ENCODE assay signal across 8 cellular contexts in genomic region chr15:52021128-52021671, GRCh38. TPM values are rescaled to one million over a fixed set of nuclear protein-coding genes. Genes with fewer than 3 reads are reported as not detected.
DNase-seq lines count a peak whose midpoint lies in the region; ATAC-seq and TF ChIP-seq lines count a peak whose summit lies in the region.

No MANE protein-coding gene starts in this region.

- peaks cover 8% of the 10 kb centered on the region in 2 donors for H3K4me1 ChIP-seq in lung (ENCODE audit: control insufficient read depth in 2 of 2, insufficient read depth in 2 of 2, low read length in 2 of 2)

- peak; percentile 85 for DNase-seq in GM10266 (ENCODE audit: extremely low spot score)
- peak; percentile 83 to 85 for DNase-seq in Kasumi-1 (lab: John Stamatoyannopoulos, UW)
- DNase-seq in activated CD4-positive, CD25-positive, alpha-beta regulatory T cell treated with anti-CD3 and anti-CD28 coated beads, Interleukin-2, amount 50 U/mL, for 16 hours (ENCODE audit: low read depth, low spot score) = peak; percentile 50
- DNase-seq in lung (ENCODE audit: low spot score) = peak; percentile 45
- peak; percentile 32 for DNase-seq in stimulated activated CD8-positive, alpha-beta memory T cell treated with anti-CD3 and anti-CD28 coated beads, Interleukin-12 subunit alpha, Interleukin-12 subunit beta, amount 100 ng/mL, for 24 hours (ENCODE audit: extremely low read depth)
- DNase-seq in NCI-H1930 (lab: John Stamatoyannopoulos, UW) = no peak

- no peak overlapping the region for H3K4me3 ChIP-seq in lung

- no peak for TF ChIP-seq CTCF in GM10266 (IDR thresholded peaks at IDR 0.05; ENCODE audit: control insufficient read depth, insufficient read depth, low read depth, missing control alignments)
- no peak for TF ChIP-seq CTCF in lung (IDR thresholded peaks at IDR 0.05; ENCODE audit: control extremely low read depth, extremely low read depth)

- 0% methylated on average over 4 of the region's 4 CpGs for WGBS in lung, 2 donors

- H3K27me3 ChIP-seq in lung (ENCODE audit: control insufficient read depth, insufficient read depth) = no peaks in the 10 kb centered on the region

- peak overlapping the region; percentile 61 for H3K27ac ChIP-seq in cingulate gyrus (ENCODE audit: low read depth, low read length)
- H3K27ac ChIP-seq in lung (ENCODE audit: low read depth in 1 of 2, low read length in 1 of 2) = no peak overlapping the region

- ATAC-seq in lung (ENCODE audit: insufficient read depth, low FRiP score) (peak; percentile 42), GM21447 (IDR thresholded peaks at IDR 0.05; ENCODE audit: unreplicated experiment) (no peak)

- H3K36me3 ChIP-seq in lung (ENCODE audit: control insufficient read depth in 2 of 2, insufficient read depth in 2 of 2, low read length in 2 of 2) = no peaks in the 10 kb centered on the region

- H3K9me3 ChIP-seq in lung (ENCODE audit: control insufficient read depth in 2 of 2, insufficient read depth in 1 of 2, low read length in 1 of 2) = no peaks in the 10 kb centered on the region

RNA-seq across cellular contexts. Expression of gene MAPK6, which starts 2.2 kb away (rescaled TPM):
- total RNA-seq in lung = 10 to 100 TPM; 28.0 to 39.8 TPM
- polyA plus RNA-seq in lung = 10 to 100 TPM in 1 of 2 donors, 1 to 10 TPM in 1; 5.4 to 21.2 TPM

RNA-seq across cellular contexts. Expression of gene LEO1, which starts 49.6 kb away (rescaled TPM):
- 10 to 100 TPM; 12.4 to 25.4 TPM for total RNA-seq in lung
- 10 to 100 TPM in 1 of 2 donors, 1 to 10 TPM in 1; 7.1 to 12.3 TPM for polyA plus RNA-seq in lung

Comparison
In these comparisons a context has a peak if more than half of its experiments do, and no peak if none do; other contexts are left out.
1. DNase-seq: peak in GM10266 (single experiment), Kasumi-1 (2 of 2), activated CD4-positive, CD25-positive, alpha-beta regulatory T cell treated with anti-CD3 and anti-CD28 coated beads, Interleukin-2, amount 50 U/mL, for 16 hours (single experiment), lung (single experiment) and stimulated activated CD8-positive, alpha-beta memory T cell treated with anti-CD3 and anti-CD28 coated beads, Interleukin-12 subunit alpha, Interleukin-12 subunit beta, amount 100 ng/mL, for 24 hours (single experiment); none in NCI-H1930 (0 of 2).